Comparison of ENCODE assay signal across 18 cellular contexts in genomic region chr1:243732627-243733026, GRCh38.
DNase-seq lines count a peak whose midpoint lies in the region; ATAC-seq, FAIRE-seq and TF ChIP-seq lines count a peak whose summit lies in the region.
"Had no signal": no experiment of that assay in that cellular context is flagged by ENCODE, and none has a peak within 500 bp of the region (broad histone marks: within the 10 kb centered on the region; RNA-seq: fewer than 3 reads in every experiment).

No MANE protein-coding gene starts in this region.

- H3K9ac ChIP-seq in astrocyte (ENCODE audit: low read length): no peak overlapping the region

- H3K27me3 Mint-ChIP-seq in CD14-positive monocyte (ENCODE audit: low read depth in 3 of 3) (peaks cover 0 to 2% (median 0%) of the 10 kb centered on the region in 3 donors), astrocyte (ENCODE audit: low read depth, unreplicated experiment) (no peaks in the 10 kb centered on the region), MCF 10A (ENCODE audit: insufficient read depth, unreplicated experiment) (no peaks in the 10 kb centered on the region)
- no peaks in the 10 kb centered on the region for H3K27me3 Mint-ChIP-seq in activated naive CD8-positive, alpha-beta T cell treated with anti-CD3 and anti-CD28 coated beads for 36 hours
- H3K27me3 Mint-ChIP-seq: activated naive CD4-positive, alpha-beta T cell treated with anti-CD3 and anti-CD28 coated beads, Interleukin-2, amount 50 U/mL, for 24 hours; CD4-positive, alpha-beta T cell had no signal

- POLR2A ChIA-PET in HEK293 (lab: Yijun Ruan, JAX) (no interaction called here), MCF 10A (lab: Yijun Ruan, JAX) (interaction anchor here (1.1 to 2.8 kb wide), 3 partner anchors 9 to 13 kb away, joined by 3 to 12 read pairs (median 5); no protein-coding TSS in a partner anchor)

- H3K4me1 ChIP-seq in HEK293 (ENCODE audit: control insufficient read depth, insufficient read depth, low read length) (no peaks in the 10 kb centered on the region), astrocyte (ENCODE audit: insufficient read depth, low read length) (peaks cover 2% of the 10 kb centered on the region)
- H3K4me1 ChIP-seq: Peyer's patch had no signal

- H3K27ac ChIP-seq in HEK293 (ENCODE audit: extremely low read depth, low read depth, low read length): no peak overlapping the region
- H3K27ac ChIP-seq in astrocyte (ENCODE audit: low read depth, low read length): no peak overlapping the region
- H3K27ac ChIP-seq: Peyer's patch, psoas muscle, upper lobe of right lung had no signal

- TF ChIP-seq CTCF in CD14-positive monocyte (IDR thresholded peaks at IDR 0.05) (no peak), HEK293 (tag by site-specific recombination; IDR thresholded peaks at IDR 0.05) (no peak), astrocyte (IDR thresholded peaks at IDR 0.05; ENCODE audit: insufficient read depth, low read depth, low read length) (no peak), MCF 10A (IDR thresholded peaks at IDR 0.05; ENCODE audit: unreplicated experiment) (no peak)

- no peak for ATAC-seq in HG02678 (IDR thresholded peaks at IDR 0.05; ENCODE audit: unreplicated experiment)
- ATAC-seq: activated T-cell treated with anti-CD3 and anti-CD28 coated beads, Interleukin-2, amount 50 U/mL, for 4 hours; psoas muscle had no signal

- H3K27ac Mint-ChIP-seq in CD14-positive monocyte (peak overlapping the region; percentile 96 to 100 (median 98)), astrocyte (ENCODE audit: unreplicated experiment) (no peak overlapping the region), MCF 10A (ENCODE audit: low read depth, unreplicated experiment) (no peak overlapping the region)
- H3K27ac Mint-ChIP-seq in activated naive CD8-positive, alpha-beta T cell treated with anti-CD3 and anti-CD28 coated beads for 36 hours: no peak overlapping the region
- H3K27ac Mint-ChIP-seq: activated naive CD4-positive, alpha-beta T cell treated with anti-CD3 and anti-CD28 coated beads, Interleukin-2, amount 50 U/mL, for 24 hours; CD4-positive, alpha-beta T cell; nephron had no signal

- H3K4me3 Mint-ChIP-seq in CD14-positive monocyte: no peak overlapping the region
- no peak overlapping the region for H3K4me3 Mint-ChIP-seq in astrocyte (ENCODE audit: unreplicated experiment)
- H3K4me3 Mint-ChIP-seq in MCF 10A (ENCODE audit: unreplicated experiment): no peak overlapping the region
- H3K4me3 Mint-ChIP-seq in activated naive CD8-positive, alpha-beta T cell treated with anti-CD3 and anti-CD28 coated beads for 36 hours: no peak overlapping the region
- H3K4me3 Mint-ChIP-seq: activated naive CD4-positive, alpha-beta T cell treated with anti-CD3 and anti-CD28 coated beads, Interleukin-2, amount 50 U/mL, for 24 hours; activated T-cell treated with anti-CD3 and anti-CD28 coated beads, Interleukin-2, amount 50 U/mL, for 4 hours; CD4-positive, alpha-beta T cell; nephron had no signal

- H3K79me2 ChIP-seq in astrocyte (ENCODE audit: insufficient read depth, low read length): peaks cover 16% of the 10 kb centered on the region

- DNase-seq in CD14-positive monocyte (ENCODE audit: low spot score): no peak
- peak; percentile 37 to 76 for DNase-seq in NCI-H2081 (lab: John Stamatoyannopoulos, UW)
- DNase-seq in astrocyte (ENCODE audit: low read depth): no peak
- no peak for DNase-seq in MCF 10A (ENCODE audit: unreplicated experiment)
- no peak for DNase-seq in activated naive CD8-positive, alpha-beta T cell treated with anti-CD3 and anti-CD28 coated beads for 36 hours
- no peak for DNase-seq in ACHN
- DNase-seq: activated T-cell treated with anti-CD3 and anti-CD28 coated beads, Interleukin-2, amount 50 U/mL, for 4 hours; brain microvascular endothelial cell; CD4-positive, alpha-beta T cell; NCI-H510A treated with DMSO at 0.1 percent for 48 hours; Peyer's patch; psoas muscle; stimulated activated naive CD4-positive, alpha-beta T cell treated with Interleukin-2 at 50 U/mL for 16 hours; upper lobe of right lung had no signal

- no TSS peak for BruUV-seq in MCF 10A (replicated peaks; lab: Mats Ljungman, UMichigan)

- no peaks in the 10 kb centered on the region for H3K36me3 ChIP-seq in HEK293 (ENCODE audit: control insufficient read depth in 2 of 2, insufficient read depth in 1 of 2, low read length in 2 of 2)
- no peaks in the 10 kb centered on the region for H3K36me3 ChIP-seq in astrocyte (ENCODE audit: insufficient read depth, low read length)
- H3K36me3 ChIP-seq: brain microvascular endothelial cell, Peyer's patch, upper lobe of right lung had no signal

- H3K4me2 ChIP-seq in astrocyte (ENCODE audit: low read length): no peak overlapping the region

- H3K9me3 Mint-ChIP-seq in CD14-positive monocyte: peaks cover 4 to 8% (median 6%) of the 10 kb centered on the region in 7 donors
- H3K9me3 Mint-ChIP-seq in astrocyte (ENCODE audit: unreplicated experiment): peaks cover 3% of the 10 kb centered on the region
- H3K9me3 Mint-ChIP-seq in MCF 10A (ENCODE audit: unreplicated experiment): no peaks in the 10 kb centered on the region
- peaks cover 9% of the 10 kb centered on the region for H3K9me3 Mint-ChIP-seq in activated naive CD8-positive, alpha-beta T cell treated with anti-CD3 and anti-CD28 coated beads for 36 hours
- H3K9me3 Mint-ChIP-seq: activated naive CD4-positive, alpha-beta T cell treated with anti-CD3 and anti-CD28 coated beads, Interleukin-2, amount 50 U/mL, for 24 hours; activated T-cell treated with anti-CD3 and anti-CD28 coated beads, Interleukin-2, amount 50 U/mL, for 4 hours; CD4-positive, alpha-beta T cell; nephron had no signal

- no peak overlapping the region for H2AFZ ChIP-seq in astrocyte (ENCODE audit: low read depth, low read length)

- no peaks in the 10 kb centered on the region for H4K20me1 ChIP-seq in astrocyte (ENCODE audit: insufficient read depth, low read length)

- H3K4me3 ChIP-seq in HEK293 (ENCODE audit: low read depth, low read length): no peak overlapping the region
- no peak overlapping the region for H3K4me3 ChIP-seq in astrocyte (ENCODE audit: insufficient read depth, low read depth, low read length)
- H3K4me3 ChIP-seq: Peyer's patch, psoas muscle, upper lobe of right lung had no signal

- intact Hi-C loops in CD14-positive monocyte (cut with micrococcal nuclease): no loop called here
- intact Hi-C loops in MCF 10A (cut with micrococcal nuclease): no loop called here

- H3K36me3 Mint-ChIP-seq in CD14-positive monocyte (peaks cover 3 to 6% of the 10 kb centered on the region in 2 donors), astrocyte (ENCODE audit: low read depth, unreplicated experiment) (peaks cover 5% of the 10 kb centered on the region), MCF 10A (ENCODE audit: insufficient read depth, unreplicated experiment) (no peaks in the 10 kb centered on the region)
- peaks cover 24% of the 10 kb centered on the region for H3K36me3 Mint-ChIP-seq in activated naive CD8-positive, alpha-beta T cell treated with anti-CD3 and anti-CD28 coated beads for 36 hours

- CTCF ChIA-PET in HEK293 (lab: Yijun Ruan, JAX) (interaction anchor here (1.8 kb wide), 1 partner anchor 16 kb away, joined by 8 read pairs; no protein-coding TSS in a partner anchor), MCF 10A (lab: Yijun Ruan, JAX) (interaction anchor here (0.5 to 8.4 kb wide), 9 partner anchors 12 to 570 kb away, joined by 3 to 57 read pairs (median 3); no protein-coding TSS in a partner anchor)

- H3K4me1 Mint-ChIP-seq in CD14-positive monocyte: peaks cover 66% of the 10 kb centered on the region
- peaks cover 17% of the 10 kb centered on the region for H3K4me1 Mint-ChIP-seq in astrocyte (ENCODE audit: low read depth, unreplicated experiment)
- peaks cover 5% of the 10 kb centered on the region for H3K4me1 Mint-ChIP-seq in MCF 10A (ENCODE audit: insufficient read depth, unreplicated experiment)
- H3K4me1 Mint-ChIP-seq in activated naive CD8-positive, alpha-beta T cell treated with anti-CD3 and anti-CD28 coated beads for 36 hours: peaks cover 23% of the 10 kb centered on the region

- peak; percentile 17 for FAIRE-seq in astrocyte (lab: Jason Lieb, UNC)

- H3K9me3 ChIP-seq in HEK293 (ENCODE audit: control insufficient read depth, insufficient read depth, low read depth, low read length): no peaks in the 10 kb centered on the region
- H3K9me3 ChIP-seq in astrocyte (ENCODE audit: insufficient read depth, low read depth, low read length): no peaks in the 10 kb centered on the region
- H3K9me3 ChIP-seq: Peyer's patch, psoas muscle, upper lobe of right lung had no signal

- in situ Hi-C loops in ACHN (cut with HindIII; ENCODE audit: low pct_ligation_motif_present, low pct_unique_long_range_greater_than_20kb, low sequenced_read_pairs): no loop called here

- H3K27me3 ChIP-seq in astrocyte (ENCODE audit: insufficient read depth, low read length): no peaks in the 10 kb centered on the region
- H3K27me3 ChIP-seq: brain microvascular endothelial cell, Peyer's patch, upper lobe of right lung had no signal

TF ChIP-seq in HEK293, 187 proteins besides CTCF, POLR2A, EP300 and RAD21 (continues in another document):
- no peak for TF ChIP-seq ZBTB44 (tag by site-specific recombination; IDR thresholded peaks at IDR 0.05)

Comparison
In these comparisons a context has a peak if more than half of its experiments do, and no peak if none do; other contexts are left out.
1. DNase-seq: peak in NCI-H2081 (2 of 2); none in CD14-positive monocyte (single experiment), astrocyte (single experiment), MCF 10A (single experiment), activated naive CD8-positive, alpha-beta T cell treated with anti-CD3 and anti-CD28 coated beads for 36 hours (single experiment) and ACHN (single experiment).
2. H3K27ac Mint-ChIP-seq: peak in CD14-positive monocyte (7 of 7); none in astrocyte (single experiment), MCF 10A (single experiment) and activated naive CD8-positive, alpha-beta T cell treated with anti-CD3 and anti-CD28 coated beads for 36 hours (single experiment).